Comparison of ENCODE assay signal across 1 cellular context in the genomic region with DNA sequence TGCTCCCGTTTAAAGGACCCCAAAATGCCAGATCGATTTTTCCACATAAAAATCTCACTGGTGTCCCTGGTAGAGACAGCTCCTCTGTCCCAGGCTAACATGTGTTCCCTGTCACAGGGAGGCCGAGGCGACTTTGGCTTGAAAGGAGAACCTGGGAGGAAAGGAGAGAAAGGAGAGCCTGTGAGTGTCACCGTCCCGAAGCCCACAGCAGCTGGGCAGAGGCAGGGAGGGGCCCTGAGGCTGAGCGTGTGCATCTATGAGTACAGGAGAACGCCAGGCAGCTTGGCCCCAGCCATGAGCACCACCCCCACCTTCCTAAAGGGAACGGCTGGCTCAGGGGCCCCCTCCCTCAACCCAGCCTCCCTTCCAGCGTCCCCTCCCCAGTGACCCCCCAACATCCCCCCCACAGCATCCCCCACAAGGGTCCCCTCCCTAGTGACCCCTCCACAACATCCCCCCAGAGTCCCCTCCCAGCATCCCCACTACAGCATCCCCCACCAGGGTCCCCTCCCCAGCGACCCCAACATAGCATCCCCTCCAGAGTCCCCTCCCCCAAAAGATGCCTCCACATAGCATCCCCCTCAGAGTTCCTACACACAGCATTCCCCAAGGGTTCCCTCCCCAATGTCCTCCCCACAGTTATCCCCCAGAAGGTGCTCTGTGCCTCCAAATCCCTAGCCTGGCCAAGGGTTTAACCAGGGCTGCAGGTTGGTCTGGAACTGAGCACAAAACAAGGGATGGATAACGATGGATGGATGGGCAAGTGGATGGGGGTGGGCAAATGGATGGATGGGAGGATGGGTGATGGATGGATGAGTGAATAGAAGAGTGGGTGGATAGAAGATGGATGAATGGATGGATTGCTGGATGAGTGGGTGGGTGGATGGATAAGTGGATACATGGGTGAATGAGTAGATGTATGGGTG.
TF ChIP-seq lines count a peak whose summit lies in the region.

No MANE protein-coding gene starts in this region.

TF ChIP-seq in IMR-90, 13 proteins besides CTCF, POLR2A, EP300 and RAD21:
- no peak for TF ChIP-seq MAFK (IDR thresholded peaks at IDR 0.05; ENCODE audit: low read depth, low read length)
- no peak for TF ChIP-seq NFE2L2 (IDR thresholded peaks at IDR 0.05; ENCODE audit: low read depth, low read length)
- TF ChIP-seq USF2 (IDR thresholded peaks at IDR 0.05; ENCODE audit: low read depth, low read length): no peak
- TF ChIP-seq SMC3 (IDR thresholded peaks at IDR 0.05; ENCODE audit: low read depth, low read length): no peak
- no peak for TF ChIP-seq ELK1 (IDR thresholded peaks at IDR 0.05; ENCODE audit: borderline replicate concordance, low read depth, low read length)
- TF ChIP-seq MAZ (IDR thresholded peaks at IDR 0.05; ENCODE audit: borderline replicate concordance, low read depth, low read length): no peak
- no peak for TF ChIP-seq FOS (IDR thresholded peaks at IDR 0.05; ENCODE audit: low read depth, low read length)
- TF ChIP-seq BHLHE40 (IDR thresholded peaks at IDR 0.05; ENCODE audit: low read depth, low read length): no peak
- no peak for TF ChIP-seq MXI1 (IDR thresholded peaks at IDR 0.05; ENCODE audit: borderline replicate concordance, low read depth, low read length)
- no peak for TF ChIP-seq CHD1 (IDR thresholded peaks at IDR 0.05; ENCODE audit: low read depth, low read length)
